Comparison of ENCODE assay signal across 9 cellular contexts in the genomic region with DNA sequence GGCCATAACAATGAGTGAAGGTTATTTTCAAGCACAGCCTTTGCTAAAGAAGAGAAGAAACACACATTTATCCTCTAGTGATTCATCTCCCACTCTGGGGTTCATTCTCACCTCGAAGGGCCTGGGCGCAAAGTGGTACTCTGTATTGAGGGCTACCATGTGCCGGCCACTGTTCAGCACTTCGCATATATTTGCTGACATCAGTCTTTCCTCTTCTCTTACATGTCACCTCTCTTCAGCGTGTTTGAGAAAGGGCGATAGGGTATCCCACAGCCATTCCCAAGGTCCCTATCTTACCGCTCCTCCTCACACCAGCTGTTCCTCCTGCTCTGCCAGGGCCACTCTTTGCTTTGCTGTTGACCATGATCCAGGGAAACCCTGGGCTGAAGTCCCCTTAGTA.
"Had no signal": no experiment of that assay in that cellular context is flagged by ENCODE, and none has a peak within 500 bp of the region (broad histone marks: within the 10 kb centered on the region; RNA-seq: fewer than 3 reads in every experiment).

No MANE protein-coding gene starts in this region.

- FAIRE-seq: H1, H54, HTR-8/SVneo had no signal

- ATAC-seq: GM23338 had no signal

- H3K27me3 Mint-ChIP-seq: IgD-negative memory B cell had no signal

- H3K4me1 Mint-ChIP-seq: GM23338, H9 had no signal

- H3K9me3 Mint-ChIP-seq: GM23338, HFFc6, IgD-negative memory B cell had no signal

- DNase-seq: H9, HCEC 1CT, HFFc6, KG1 had no signal

- H2AFZ ChIP-seq: GM23338 had no signal

- H3K4me3 Mint-ChIP-seq: GM23338, H9, HFFc6 had no signal

- H3K4me2 ChIP-seq: GM23338 had no signal

- H3K27ac Mint-ChIP-seq: GM23338, H9, HFFc6 had no signal

- H3K36me3 Mint-ChIP-seq: IgD-negative memory B cell had no signal

- H3K4me3 ChIP-seq: GM23338 had no signal
